1 cellular context compared by ENCODE assay signal in the genomic region with DNA sequence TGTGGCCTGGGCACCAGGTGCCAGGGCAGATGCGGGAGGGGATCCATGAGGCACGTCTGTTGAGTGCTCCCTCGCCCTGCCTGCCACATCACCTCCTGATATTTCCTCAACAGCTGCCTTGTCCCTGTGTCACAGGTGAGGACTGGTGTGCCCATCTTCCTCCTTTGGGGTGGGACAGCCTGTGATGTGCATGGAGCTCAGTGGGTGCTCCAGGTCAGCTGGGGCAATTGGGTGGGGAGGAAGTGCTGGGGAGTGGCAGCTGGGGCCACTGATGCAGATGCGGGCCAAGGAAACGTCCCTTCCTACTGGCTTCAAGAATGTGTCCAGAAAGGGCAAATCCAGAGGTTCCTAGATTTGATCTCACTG.
TF ChIP-seq lines count a peak whose summit lies in the region.

No MANE protein-coding gene starts in this region.

TF ChIP-seq in IMR-90, 13 proteins besides CTCF, POLR2A, EP300 and RAD21 (continued from another document):
- TF ChIP-seq, protein P1, sequence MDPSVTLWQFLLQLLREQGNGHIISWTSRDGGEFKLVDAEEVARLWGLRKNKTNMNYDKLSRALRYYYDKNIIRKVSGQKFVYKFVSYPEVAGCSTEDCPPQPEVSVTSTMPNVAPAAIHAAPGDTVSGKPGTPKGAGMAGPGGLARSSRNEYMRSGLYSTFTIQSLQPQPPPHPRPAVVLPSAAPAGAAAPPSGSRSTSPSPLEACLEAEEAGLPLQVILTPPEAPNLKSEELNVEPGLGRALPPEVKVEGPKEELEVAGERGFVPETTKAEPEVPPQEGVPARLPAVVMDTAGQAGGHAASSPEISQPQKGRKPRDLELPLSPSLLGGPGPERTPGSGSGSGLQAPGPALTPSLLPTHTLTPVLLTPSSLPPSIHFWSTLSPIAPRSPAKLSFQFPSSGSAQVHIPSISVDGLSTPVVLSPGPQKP (IDR thresholded peaks at IDR 0.05; ENCODE audit: borderline replicate concordance, low read depth, low read length), result no peak
